10 cellular contexts compared by ENCODE assay signal in the genomic region with DNA sequence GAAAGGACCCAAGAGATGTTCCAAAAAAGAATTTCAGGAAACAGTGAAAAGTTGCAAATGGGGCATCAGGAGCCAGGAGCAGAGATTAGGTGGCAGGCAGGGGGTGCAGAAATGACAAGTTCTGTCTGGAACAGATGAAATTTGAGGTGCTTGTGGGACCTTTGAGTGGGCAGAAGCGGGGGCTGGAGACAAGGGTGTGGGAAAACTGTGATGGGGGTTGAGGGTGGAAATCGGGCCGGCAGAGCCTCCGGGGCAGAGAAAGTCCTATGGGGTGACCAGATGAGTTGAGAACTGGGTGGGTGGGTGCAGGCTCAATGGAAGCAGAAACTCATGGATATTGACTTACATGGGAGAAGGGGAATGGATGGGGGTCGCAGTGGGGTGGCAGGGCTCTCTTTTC. TPM values are rescaled to one million over a fixed set of nuclear protein-coding genes. Genes with fewer than 3 reads are reported as not detected.
DNase-seq lines count a peak whose midpoint lies in the region; ATAC-seq, FAIRE-seq and TF ChIP-seq lines count a peak whose summit lies in the region.
"Had no signal": no experiment of that assay in that cellular context is flagged by ENCODE, and none has a peak within 500 bp of the region (broad histone marks: within the 10 kb centered on the region; RNA-seq: fewer than 3 reads in every experiment).

No MANE protein-coding gene starts in this region.

- H3K27me3 Mint-ChIP-seq in astrocyte (ENCODE audit: low read depth, unreplicated experiment), result peaks cover 25% of the 10 kb centered on the region
- H3K27me3 Mint-ChIP-seq in naive thymus-derived CD8-positive, alpha-beta T cell, result peaks cover 0 to 10% (median 6%) of the 10 kb centered on the region in 5 donors

- H3K36me3 ChIP-seq in HepG2 (replicated peaks in 1 of 2; ENCODE audit: control insufficient read depth in 1 of 2, insufficient read depth in 2 of 2, low read length in 2 of 2) (peaks cover 1 to 9% of the 10 kb centered on the region in 2 experiments; a peak in 2 of 5 replicates), right lobe of liver (no peaks in the 10 kb centered on the region), astrocyte (ENCODE audit: insufficient read depth, low read length) (no peaks in the 10 kb centered on the region)

- H4K20me1 ChIP-seq in HepG2 (ENCODE audit: insufficient read depth, low read length) (peaks cover 7% of the 10 kb centered on the region; the same call in 1 of the 2 replicates), astrocyte (ENCODE audit: insufficient read depth, low read length) (peaks cover 26% of the 10 kb centered on the region)

- H3K27ac Mint-ChIP-seq in astrocyte (ENCODE audit: unreplicated experiment), result peak overlapping the region; percentile 63
- H3K27ac Mint-ChIP-seq in naive thymus-derived CD8-positive, alpha-beta T cell, result peak overlapping the region in 9 of 10 donors; percentile 23 to 100 (median 99)

- H3K9ac ChIP-seq in HepG2 (ENCODE audit: insufficient read depth, low read depth, low read length) (peak overlapping the region; percentile 93; the same call in 1 of the 2 replicates), astrocyte (ENCODE audit: low read length) (peak overlapping the region; percentile 97)

- DNase-seq in HepG2 (ENCODE audit: low spot score) (no peak), right lobe of liver (no peak), astrocyte (ENCODE audit: low read depth) (no peak), ACHN (no peak), SW 1271 (lab: John Stamatoyannopoulos, UW) (no peak)
- no peak for DNase-seq in naive thymus-derived CD8-positive, alpha-beta T cell
- DNase-seq: NCI-H2029 treated with DMSO at 0.1 percent for 48 hours had no signal

- H2AFZ ChIP-seq in HepG2 (ENCODE audit: low read length), result no peak overlapping the region
- H2AFZ ChIP-seq in astrocyte (ENCODE audit: low read depth, low read length), result no peak overlapping the region

- no peak overlapping the region for H3K27ac ChIP-seq in HepG2 (ENCODE audit: extremely low read length, insufficient read depth, low read length)
- H3K27ac ChIP-seq in right lobe of liver, result no peak overlapping the region
- H3K27ac ChIP-seq in astrocyte (ENCODE audit: low read depth, low read length), result no peak overlapping the region

- H3K79me2 ChIP-seq in HepG2 (ENCODE audit: insufficient read depth, low read length) (peaks cover 21% of the 10 kb centered on the region), astrocyte (ENCODE audit: insufficient read depth, low read length) (no peaks in the 10 kb centered on the region)

- FAIRE-seq in HepG2 (lab: Jason Lieb, UNC) (no peak), astrocyte (lab: Jason Lieb, UNC) (no peak)

- H3K27me3 ChIP-seq in HepG2 (ENCODE audit: control insufficient read depth in 1 of 2, insufficient read depth in 2 of 2, low read length in 2 of 2) (no peaks in the 10 kb centered on the region; a peak in 1 of 5 replicates), right lobe of liver (no peaks in the 10 kb centered on the region), astrocyte (ENCODE audit: insufficient read depth, low read length) (no peaks in the 10 kb centered on the region)

- no TSS peak for BruUV-seq in HepG2 (replicated peaks; lab: Mats Ljungman, UMichigan)

- H3K4me2 ChIP-seq in HepG2 (ENCODE audit: low read depth, low read length), result peak overlapping the region; percentile 100; the same call in 1 of the 2 replicates
- H3K4me2 ChIP-seq in astrocyte (ENCODE audit: low read length), result no peak overlapping the region

- TF ChIP-seq CTCF in HepG2 (CRISPR knock-in tag; IDR thresholded peaks at IDR 0.05) (no peak), right lobe of liver (IDR thresholded peaks at IDR 0.05) (no peak), astrocyte (IDR thresholded peaks at IDR 0.05; ENCODE audit: insufficient read depth, low read depth, low read length) (no peak)

- peaks cover 4% of the 10 kb centered on the region for H3K4me1 Mint-ChIP-seq in astrocyte (ENCODE audit: low read depth, unreplicated experiment)
- peaks cover 26 to 55% (median 48%) of the 10 kb centered on the region in 4 donors for H3K4me1 Mint-ChIP-seq in naive thymus-derived CD8-positive, alpha-beta T cell

- no peaks in the 10 kb centered on the region for H3K9me3 Mint-ChIP-seq in astrocyte (ENCODE audit: unreplicated experiment)
- no peaks in the 10 kb centered on the region for H3K9me3 Mint-ChIP-seq in naive thymus-derived CD8-positive, alpha-beta T cell

- in situ Hi-C loops in HepG2 (cut with HindIII; ENCODE audit: extremely low pct_ligation_motif_present, low pct_unique_long_range_greater_than_20kb) (no loop called here), ACHN (cut with HindIII; ENCODE audit: low pct_ligation_motif_present, low pct_unique_long_range_greater_than_20kb, low sequenced_read_pairs) (no loop called here)

- no peak for ATAC-seq in HepG2
- no peak for ATAC-seq in right lobe of liver
- ATAC-seq in naive thymus-derived CD8-positive, alpha-beta T cell, result no peak
- ATAC-seq in HG03097 (IDR thresholded peaks at IDR 0.05; ENCODE audit: low FRiP score, unreplicated experiment), result no peak
- ATAC-seq in GM19452 (IDR thresholded peaks at IDR 0.05; ENCODE audit: unreplicated experiment), result no peak
- ATAC-seq: SK-N-SH treated with all-trans-retinoic acid at 6 μM for 48 hours had no signal

- intact Hi-C loops in HepG2 (cut with micrococcal nuclease; ENCODE audit: unreplicated experiment) (loop anchor here (2.0 kb wide), 2 partner anchors 13 to 21 kb away; no protein-coding TSS in a partner anchor), right lobe of liver (cut with DNase I) (no loop called here)

- no peaks in the 10 kb centered on the region for H3K36me3 Mint-ChIP-seq in astrocyte (ENCODE audit: low read depth, unreplicated experiment)
- H3K36me3 Mint-ChIP-seq in naive thymus-derived CD8-positive, alpha-beta T cell, result no peaks in the 10 kb centered on the region

- peak overlapping the region; percentile 78 for H3K4me3 Mint-ChIP-seq in astrocyte (ENCODE audit: unreplicated experiment)
- peak overlapping the region; percentile 59 to 98 (median 94) for H3K4me3 Mint-ChIP-seq in naive thymus-derived CD8-positive, alpha-beta T cell

- 91% methylated on average over 5 of the region's 5 CpGs for WGBS in HepG2 (ENCODE audit: low lambda C conversion rate)
- 64% methylated on average over 5 of the region's 5 CpGs for WGBS in right lobe of liver (ENCODE audit: insufficient coverage, low coverage, low lambda C conversion rate, missing lambda C conversion rate)

- H3K4me3 ChIP-seq in HepG2 (replicated peaks in 1 of 3; ENCODE audit: insufficient read depth in 1 of 3, low read depth in 2 of 3, low read length in 3 of 3) (no peak overlapping the region; a peak in 2 of 6 replicates), right lobe of liver (no peak overlapping the region), astrocyte (ENCODE audit: insufficient read depth, low read depth, low read length) (no peak overlapping the region)

- TF ChIP-seq EP300 in HepG2 (IDR thresholded peaks at IDR 0.05; ENCODE audit: low read depth in 2 of 2, low read length in 2 of 2) (no peak), HepG2 (CRISPR knock-in tag; IDR thresholded peaks at IDR 0.05; ENCODE audit: borderline replicate concordance) (no peak)

- peaks cover 62% of the 10 kb centered on the region for H3K4me1 ChIP-seq in HepG2 (ENCODE audit: insufficient read depth, low read length)
- H3K4me1 ChIP-seq in right lobe of liver, result peaks cover 0 to 14% (median 7%) of the 10 kb centered on the region in 4 donors
- H3K4me1 ChIP-seq in astrocyte (ENCODE audit: insufficient read depth, low read length), result peaks cover 14% of the 10 kb centered on the region

- no peak for TF ChIP-seq RAD21 in HepG2 (CRISPR knock-in tag; IDR thresholded peaks at IDR 0.05)

- TF ChIP-seq POLR2A in HepG2 (IDR thresholded peaks at IDR 0.05; ENCODE audit: insufficient read depth in 1 of 2, low read depth in 2 of 2, low read length in 2 of 2), result no peak
- TF ChIP-seq POLR2A in right lobe of liver (IDR thresholded peaks at IDR 0.05), result no peak

- H3K9me3 ChIP-seq in HepG2 (ENCODE audit: low read length) (no peaks in the 10 kb centered on the region), right lobe of liver (no peaks in the 10 kb centered on the region), astrocyte (ENCODE audit: insufficient read depth, low read depth, low read length) (no peaks in the 10 kb centered on the region)

- CTCF ChIA-PET in HepG2 (lab: Yijun Ruan, JAX; ENCODE audit: low intra/inter-chr PET ratio, low total read pairs), result no interaction called here

- POLR2A ChIA-PET in HepG2 (lab: Yijun Ruan, JAX), result interaction anchor here (2.4 kb wide), 1 partner anchor 17 kb away, joined by 34 read pairs; no protein-coding TSS in a partner anchor
- POLR2A ChIA-PET in naive thymus-derived CD8-positive, alpha-beta T cell (lab: Charles Lee), result interaction anchor here (3.2 kb wide), 1 partner anchor 20 kb away, joined by 24 read pairs; a partner anchor contains a TSS

RNA-seq across cellular contexts. Expression of a gene that starts 1.6 kb away (rescaled TPM):
- 4.6 and 5.7 TPM in 2 replicates for total RNA-seq in HepG2 (2016; rRNA removed; fragmentation: Illumina TruSeq; extraction: Trizol)
- total RNA-seq in HepG2 (2016; cell fraction: cytosol; rRNA removed; fragmentation: Illumina TruSeq; extraction: Trizol; ENCODE audit: low read depth), result 8.4 and 9.3 TPM in 2 replicates
- total RNA-seq in HepG2 (2016; cell fraction: insoluble cytoplasmic fraction; rRNA removed; fragmentation: Illumina TruSeq; extraction: Trizol), result 3.8 and 7.6 TPM in 2 replicates
- 5.8 and 6.3 TPM in 2 replicates for total RNA-seq in HepG2 (2016; cell fraction: membrane; rRNA removed; fragmentation: Illumina TruSeq; extraction: Trizol)
- total RNA-seq in HepG2 (2016; cell fraction: nucleus; rRNA removed; fragmentation: Illumina TruSeq; extraction: Trizol), result 8.9 and 10.0 TPM in 2 replicates
- 15.2 and 16.5 TPM in 2 replicates for polyA plus RNA-seq in HepG2 (2011; rRNA removed)
- 7.6 and 13.1 TPM in 2 replicates for polyA plus RNA-seq in HepG2 (2011; cell fraction: cytosol; rRNA removed)
- 26.2 and 46.7 TPM in 2 replicates for polyA plus RNA-seq in HepG2 (2011; cell fraction: nucleus; rRNA removed)
- 6.4 and 16.5 TPM in 2 replicates for polyA plus RNA-seq in HepG2 (2012)
- 1.6 and 1.7 TPM in 2 replicates for polyA plus RNA-seq in HepG2 (2016; cell fraction: cytosol; fragmentation: Illumina TruSeq; extraction: Trizol; ENCODE audit: low read depth)
- polyA plus RNA-seq in HepG2 (2016; cell fraction: insoluble cytoplasmic fraction; fragmentation: Illumina TruSeq; extraction: Trizol; ENCODE audit: low read depth), result 5.3 and 8.6 TPM in 2 replicates
- polyA plus RNA-seq in HepG2 (2016; cell fraction: membrane; fragmentation: Illumina TruSeq; extraction: Trizol; ENCODE audit: low read depth), result 3.4 and 3.9 TPM in 2 replicates
- 22.7 TPM in 2 replicates for polyA plus RNA-seq in HepG2 (2016; cell fraction: nucleus; fragmentation: Illumina TruSeq; extraction: Trizol; ENCODE audit: insufficient read depth, low read depth)
- polyA minus RNA-seq in HepG2 (2011; rRNA and poly(A)+ RNA removed; ENCODE audit: low replicate concordance), result 28.6 and 56.6 TPM in 2 replicates
- 10.8 and 14.1 TPM in 2 replicates for polyA minus RNA-seq in HepG2 (2011; cell fraction: cytosol; rRNA and poly(A)+ RNA removed)
- polyA minus RNA-seq in HepG2 (2011; cell fraction: nucleus; rRNA and poly(A)+ RNA removed), result 11.8 and 13.0 TPM in 2 replicates
- 1 to 10 TPM; 5.0 to 8.8 (median 7.7) TPM for total RNA-seq in right lobe of liver
- 1.6 and 2.3 TPM in 2 replicates for total RNA-seq in astrocyte
- 1 to 10 TPM; 1.9 to 2.4 TPM for total RNA-seq in naive thymus-derived CD8-positive, alpha-beta T cell
- under 1 TPM; 0.39 to 0.79 (median 0.45) TPM for polyA plus RNA-seq in naive thymus-derived CD8-positive, alpha-beta T cell

RNA-seq across cellular contexts. Expression of a gene that starts 20.1 kb away (rescaled TPM):
- 66.7 and 67.7 TPM in 2 replicates for total RNA-seq in HepG2 (2016; rRNA removed; fragmentation: Illumina TruSeq; extraction: Trizol)
- 24.9 and 31.4 TPM in 2 replicates for total RNA-seq in HepG2 (2016; cell fraction: cytosol; rRNA removed; fragmentation: Illumina TruSeq; extraction: Trizol; ENCODE audit: low read depth)
- 67.1 and 68.7 TPM in 2 replicates for total RNA-seq in HepG2 (2016; cell fraction: insoluble cytoplasmic fraction; rRNA removed; fragmentation: Illumina TruSeq; extraction: Trizol)
- 38.8 and 52.9 TPM in 2 replicates for total RNA-seq in HepG2 (2016; cell fraction: membrane; rRNA removed; fragmentation: Illumina TruSeq; extraction: Trizol)
- 31.7 and 32.7 TPM in 2 replicates for total RNA-seq in HepG2 (2016; cell fraction: nucleus; rRNA removed; fragmentation: Illumina TruSeq; extraction: Trizol)
- polyA plus RNA-seq in HepG2 (2011; rRNA removed), result 58.2 and 60.2 TPM in 2 replicates
- 84.5 and 95.4 TPM in 2 replicates for polyA plus RNA-seq in HepG2 (2011; cell fraction: cytosol; rRNA removed)
- 55.3 and 57.9 TPM in 2 replicates for polyA plus RNA-seq in HepG2 (2011; cell fraction: nucleus; rRNA removed)
- 27.2 and 33.1 TPM in 2 replicates for polyA plus RNA-seq in HepG2 (2012)
- 16.9 and 28.4 TPM in 2 replicates for polyA plus RNA-seq in HepG2 (2016; cell fraction: cytosol; fragmentation: Illumina TruSeq; extraction: Trizol; ENCODE audit: low read depth)
- 57.3 and 61.7 TPM in 2 replicates for polyA plus RNA-seq in HepG2 (2016; cell fraction: insoluble cytoplasmic fraction; fragmentation: Illumina TruSeq; extraction: Trizol; ENCODE audit: low read depth)
- 24.0 and 35.4 TPM in 2 replicates for polyA plus RNA-seq in HepG2 (2016; cell fraction: membrane; fragmentation: Illumina TruSeq; extraction: Trizol; ENCODE audit: low read depth)
- 51.5 and 54.0 TPM in 2 replicates for polyA plus RNA-seq in HepG2 (2016; cell fraction: nucleus; fragmentation: Illumina TruSeq; extraction: Trizol; ENCODE audit: insufficient read depth, low read depth)
- polyA minus RNA-seq in HepG2 (2011; rRNA and poly(A)+ RNA removed; ENCODE audit: low replicate concordance), result 106 and 147 TPM in 2 replicates
- 15.6 and 16.2 TPM in 2 replicates for polyA minus RNA-seq in HepG2 (2011; cell fraction: cytosol; rRNA and poly(A)+ RNA removed)
- 12.8 and 16.7 TPM in 2 replicates for polyA minus RNA-seq in HepG2 (2011; cell fraction: nucleus; rRNA and poly(A)+ RNA removed)
- total RNA-seq in right lobe of liver, result 10 to 100 TPM; 17.4 to 29.7 (median 21.0) TPM
- total RNA-seq in astrocyte, result 54.2 and 60.4 TPM in 2 replicates
- total RNA-seq in naive thymus-derived CD8-positive, alpha-beta T cell, result 10 to 100 TPM; 18.0 to 19.4 TPM
- polyA plus RNA-seq in naive thymus-derived CD8-positive, alpha-beta T cell, result 10 to 100 TPM; 17.6 to 28.8 (median 22.2) TPM

RNA-seq across cellular contexts. Expression of a gene that starts 29.8 kb away (rescaled TPM):
- total RNA-seq in HepG2 (2016; rRNA removed; fragmentation: Illumina TruSeq; extraction: Trizol) (not detected in 2 replicates), right lobe of liver (not detected), astrocyte (0.18 TPM in 1 of 2 replicates, not detected in the other)
- not detected in 2 replicates for total RNA-seq in HepG2 (2016; cell fraction: cytosol; rRNA removed; fragmentation: Illumina TruSeq; extraction: Trizol; ENCODE audit: low read depth)
- total RNA-seq in HepG2 (2016; cell fraction: insoluble cytoplasmic fraction; rRNA removed; fragmentation: Illumina TruSeq; extraction: Trizol), result not detected in 2 replicates
- not detected in 2 replicates for total RNA-seq in HepG2 (2016; cell fraction: membrane; rRNA removed; fragmentation: Illumina TruSeq; extraction: Trizol)
- not detected in 2 replicates for total RNA-seq in HepG2 (2016; cell fraction: nucleus; rRNA removed; fragmentation: Illumina TruSeq; extraction: Trizol)
- polyA plus RNA-seq in HepG2 (2011; rRNA removed), result 0.07 TPM in 1 of 2 replicates, not detected in the other
- not detected in 2 replicates for polyA plus RNA-seq in HepG2 (2011; cell fraction: cytosol; rRNA removed)
- polyA plus RNA-seq in HepG2 (2011; cell fraction: nucleus; rRNA removed), result not detected in 2 replicates
- polyA plus RNA-seq in HepG2 (2012), result not detected in 2 replicates
- polyA plus RNA-seq in HepG2 (2016; cell fraction: cytosol; fragmentation: Illumina TruSeq; extraction: Trizol; ENCODE audit: low read depth), result not detected in 2 replicates
- not detected in 2 replicates for polyA plus RNA-seq in HepG2 (2016; cell fraction: insoluble cytoplasmic fraction; fragmentation: Illumina TruSeq; extraction: Trizol; ENCODE audit: low read depth)
- not detected in 2 replicates for polyA plus RNA-seq in HepG2 (2016; cell fraction: membrane; fragmentation: Illumina TruSeq; extraction: Trizol; ENCODE audit: low read depth)
- polyA plus RNA-seq in HepG2 (2016; cell fraction: nucleus; fragmentation: Illumina TruSeq; extraction: Trizol; ENCODE audit: insufficient read depth, low read depth), result not detected in 2 replicates
- polyA minus RNA-seq in HepG2 (2011; rRNA and poly(A)+ RNA removed; ENCODE audit: low replicate concordance), result not detected in 2 replicates
- not detected in 2 replicates for polyA minus RNA-seq in HepG2 (2011; cell fraction: cytosol; rRNA and poly(A)+ RNA removed)
- 0.39 TPM in 1 of 2 replicates, not detected in the other for polyA minus RNA-seq in HepG2 (2011; cell fraction: nucleus; rRNA and poly(A)+ RNA removed)
- not detected for total RNA-seq in naive thymus-derived CD8-positive, alpha-beta T cell
- polyA plus RNA-seq in naive thymus-derived CD8-positive, alpha-beta T cell, result not detected

RNA-seq across cellular contexts. Expression of a gene that starts 42.9 kb away (rescaled TPM):
- 7.2 and 10.9 TPM in 2 replicates for total RNA-seq in HepG2 (2016; rRNA removed; fragmentation: Illumina TruSeq; extraction: Trizol)
- 3.8 and 3.9 TPM in 2 replicates for total RNA-seq in HepG2 (2016; cell fraction: cytosol; rRNA removed; fragmentation: Illumina TruSeq; extraction: Trizol; ENCODE audit: low read depth)
- total RNA-seq in HepG2 (2016; cell fraction: insoluble cytoplasmic fraction; rRNA removed; fragmentation: Illumina TruSeq; extraction: Trizol), result 5.9 and 12.2 TPM in 2 replicates
- total RNA-seq in HepG2 (2016; cell fraction: membrane; rRNA removed; fragmentation: Illumina TruSeq; extraction: Trizol), result 6.3 and 7.1 TPM in 2 replicates
- total RNA-seq in HepG2 (2016; cell fraction: nucleus; rRNA removed; fragmentation: Illumina TruSeq; extraction: Trizol), result 8.6 and 10.4 TPM in 2 replicates
- polyA plus RNA-seq in HepG2 (2011; rRNA removed), result 2.9 and 4.5 TPM in 2 replicates
- polyA plus RNA-seq in HepG2 (2011; cell fraction: cytosol; rRNA removed), result 3.7 and 3.8 TPM in 2 replicates
- 7.5 and 12.9 TPM in 2 replicates for polyA plus RNA-seq in HepG2 (2011; cell fraction: nucleus; rRNA removed)
- polyA plus RNA-seq in HepG2 (2012), result 3.6 and 4.0 TPM in 2 replicates
- 0.84 and 1.5 TPM in 2 replicates for polyA plus RNA-seq in HepG2 (2016; cell fraction: cytosol; fragmentation: Illumina TruSeq; extraction: Trizol; ENCODE audit: low read depth)
- 5.5 TPM in 2 replicates for polyA plus RNA-seq in HepG2 (2016; cell fraction: insoluble cytoplasmic fraction; fragmentation: Illumina TruSeq; extraction: Trizol; ENCODE audit: low read depth)
- polyA plus RNA-seq in HepG2 (2016; cell fraction: membrane; fragmentation: Illumina TruSeq; extraction: Trizol; ENCODE audit: low read depth), result 2.0 and 2.7 TPM in 2 replicates
- polyA plus RNA-seq in HepG2 (2016; cell fraction: nucleus; fragmentation: Illumina TruSeq; extraction: Trizol; ENCODE audit: insufficient read depth, low read depth), result 17.1 and 20.1 TPM in 2 replicates
- 0.21 and 6.7 TPM in 2 replicates for polyA minus RNA-seq in HepG2 (2011; rRNA and poly(A)+ RNA removed; ENCODE audit: low replicate concordance)
- polyA minus RNA-seq in HepG2 (2011; cell fraction: cytosol; rRNA and poly(A)+ RNA removed), result 1.3 and 2.7 TPM in 2 replicates
- polyA minus RNA-seq in HepG2 (2011; cell fraction: nucleus; rRNA and poly(A)+ RNA removed), result 4.9 and 8.2 TPM in 2 replicates
- total RNA-seq in right lobe of liver, result 1 to 10 TPM; 2.9 to 6.5 (median 3.9) TPM
- 9.6 and 12.4 TPM in 2 replicates for total RNA-seq in astrocyte
- 10 to 100 TPM; 35.7 to 36.5 TPM for total RNA-seq in naive thymus-derived CD8-positive, alpha-beta T cell
- polyA plus RNA-seq in naive thymus-derived CD8-positive, alpha-beta T cell, result 1 to 10 TPM; 2.0 to 5.2 (median 2.6) TPM
